2 cellular contexts compared by ENCODE assay signal in genomic region chr16:29631677-29632076, GRCh38. TPM values are rescaled to one million over a fixed set of nuclear protein-coding genes. Genes with fewer than 3 reads are reported as not detected.
"Had no signal": no experiment of that assay in that cellular context is flagged by ENCODE, and none has a peak within 500 bp of the region (broad histone marks: within the 10 kb centered on the region; RNA-seq: fewer than 3 reads in every experiment).

No MANE protein-coding gene starts in this region.

RNA-seq across cellular contexts. Expression of gene SPN, which starts 31.4 kb away (rescaled TPM):
- total RNA-seq: IMR-90 had no signal
- polyA plus RNA-seq: IMR-90 had no signal

RNA-seq across cellular contexts. Expression of gene QPRT, which starts 47.3 kb away (rescaled TPM):
- polyA plus RNA-seq: IgD-negative memory B cell had no signal
